ENCODE assay signal across 29 cellular contexts in genomic region chr7:15478401-15478800, GRCh38.
"Had no signal": no experiment of that assay in that cellular context is flagged by ENCODE, and none has a peak within 500 bp of the region (broad histone marks: within the 10 kb centered on the region; RNA-seq: fewer than 3 reads in every experiment).

No MANE protein-coding gene starts in this region.

- DNase-seq: activated CD4-positive, alpha-beta memory T cell treated with anti-CD3 and anti-CD28 coated beads for 36 hours; activated CD4-positive, alpha-beta T cell treated with anti-CD3 and anti-CD28 coated beads for 36 hours; activated CD4-positive, alpha-beta T cell treated with anti-CD3 and anti-CD28 coated beads, Interleukin-2, amount 10 ng/mL, durations not matched to agents 24 days and 14 days; activated CD4-positive, CD25-positive, alpha-beta regulatory T cell; activated CD4-positive, CD25-positive, alpha-beta regulatory T cell treated with anti-CD3 and anti-CD28 coated beads, Interleukin-2, amount 50 U/mL, for 72 hours; activated CD8-positive, alpha-beta memory T cell treated with anti-CD3 and anti-CD28 coated beads, Interleukin-2, amount 10 ng/mL, durations not matched to agents 7 days and 5 days; activated CD8-positive, alpha-beta memory T cell treated with anti-CD3 and anti-CD28 coated beads, Interleukin-2, amount 50 U/mL, for 4 hours; activated CD8-positive, alpha-beta T cell treated with anti-CD3 and anti-CD28 coated beads, Interleukin-2, amount 10 ng/mL, durations not matched to agents 7 days and 5 days; activated gamma-delta T cell; activated naive CD4-positive, alpha-beta T cell; activated naive CD4-positive, alpha-beta T cell treated with anti-CD3 and anti-CD28 coated beads, Interleukin-2, amount 10 ng/mL, durations not matched to agents 7 days and 5 days; activated naive CD8-positive, alpha-beta T cell treated with anti-CD3 and anti-CD28 coated beads, Interleukin-2, amount 10 ng/mL, durations not matched to agents 7 days and 5 days; activated T-cell treated with anti-CD3 and anti-CD28 coated beads, Interleukin-2, amount 50 U/mL, for 1 hour; activated T-cell treated with anti-CD3 and anti-CD28 coated beads, Interleukin-2, amount 50 U/mL, for 72 hours; body of pancreas; central memory CD4-positive, alpha-beta T cell; cerebellar nuclear complex; colonic mucosa; dorsolateral prefrontal cortex; effector memory CD4-positive, alpha-beta T cell; endodermal cell; foreskin keratinocyte; gastrocnemius medialis; glutamatergic neuron; heart left ventricle; T-helper 1 cell; T-helper 17 cell; T1000; WERI-Rb-1 had no signal

- H3K4me3 ChIP-seq: body of pancreas, colonic mucosa, dorsolateral prefrontal cortex, gastrocnemius medialis, heart left ventricle had no signal

- H3K9me3 ChIP-seq: body of pancreas, colonic mucosa, gastrocnemius medialis had no signal

- H3K27ac ChIP-seq: body of pancreas, colonic mucosa, dorsolateral prefrontal cortex, foreskin keratinocyte, gastrocnemius medialis, heart left ventricle, WERI-Rb-1 had no signal

- H3K27me3 ChIP-seq: body of pancreas, colonic mucosa, dorsolateral prefrontal cortex, foreskin keratinocyte, gastrocnemius medialis, heart left ventricle had no signal

- H3K4me1 ChIP-seq: body of pancreas, colonic mucosa, foreskin keratinocyte, gastrocnemius medialis had no signal

- H3K36me3 ChIP-seq: colonic mucosa, gastrocnemius medialis, heart left ventricle, WERI-Rb-1 had no signal
